Comparison of ENCODE assay signal across 10 cellular contexts in the genomic region with DNA sequence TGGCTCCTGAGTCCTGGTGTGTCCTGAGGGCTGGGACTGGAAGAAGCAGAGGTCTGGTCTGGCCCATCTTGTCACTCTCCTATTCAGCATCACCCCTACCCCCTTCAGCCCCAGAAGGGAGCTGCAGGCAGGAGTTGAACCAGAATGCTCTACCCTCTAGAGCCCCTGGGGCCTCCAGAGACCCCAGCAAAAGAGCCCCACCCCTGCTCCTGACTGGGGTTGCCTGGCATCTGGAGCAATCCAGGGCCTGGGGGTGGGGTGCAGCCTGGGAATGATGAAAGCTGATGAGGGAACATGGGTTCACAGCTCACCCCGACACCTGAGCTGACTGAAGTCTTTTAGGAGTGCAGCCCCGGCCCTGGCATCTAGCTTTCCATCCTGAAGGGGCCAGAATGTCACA. TPM values are rescaled to one million over a fixed set of nuclear protein-coding genes. Genes with fewer than 3 reads are reported as not detected.
DNase-seq lines count a peak whose midpoint lies in the region; ATAC-seq and TF ChIP-seq lines count a peak whose summit lies in the region.
"Had no signal": no experiment of that assay in that cellular context is flagged by ENCODE, and none has a peak within 500 bp of the region (broad histone marks: within the 10 kb centered on the region; RNA-seq: fewer than 3 reads in every experiment).

No MANE protein-coding gene starts in this region.

- H3K4me1 ChIP-seq in prostate gland (replicated peaks) = peaks cover 3% of the 10 kb centered on the region
- peaks cover 32% of the 10 kb centered on the region for H3K4me1 ChIP-seq in effector memory CD4-positive, alpha-beta T cell (ENCODE audit: control insufficient read depth, insufficient read depth, low read length, poor library complexity, severe bottlenecking)

- no peak for TF ChIP-seq CTCF in chondrocyte (IDR thresholded peaks at IDR 0.05)
- TF ChIP-seq CTCF in prostate gland (IDR thresholded peaks at IDR 0.05) = no peak

- H3K9me3 ChIP-seq in KOPT-K1 (ENCODE audit: insufficient read depth, low read length, poor library complexity, severe bottlenecking) (no peaks in the 10 kb centered on the region), prostate gland (no peaks in the 10 kb centered on the region)
- H3K9me3 ChIP-seq in effector memory CD4-positive, alpha-beta T cell (ENCODE audit: control insufficient read depth, low read length) = no peaks in the 10 kb centered on the region

- H3K36me3 Mint-ChIP-seq in chondrocyte (ENCODE audit: low read depth) = no peaks in the 10 kb centered on the region

- DNase-seq in chondrocyte (ENCODE audit: low spot score) = no peak
- no peak for DNase-seq in prostate gland (ENCODE audit: low spot score)
- DNase-seq in NCI-H2196 treated with DMSO at 0.1 percent for 48 hours (lab: John Stamatoyannopoulos, UW; ENCODE audit: unreplicated experiment) = no peak
- no peak for DNase-seq in GM19238 (ENCODE audit: insufficient read length, low spot score)
- no peak for DNase-seq in AG08396 (ENCODE audit: low spot score)
- no peak for DNase-seq in effector memory CD4-positive, alpha-beta T cell

- H3K27ac ChIP-seq in KOPT-K1 (ENCODE audit: low read depth, low read length, poor library complexity, severe bottlenecking) (peak overlapping the region; percentile 62), prostate gland (peak overlapping the region; percentile 42 to 46)
- no peak overlapping the region for H3K27ac ChIP-seq in effector memory CD4-positive, alpha-beta T cell (ENCODE audit: insufficient read depth, low read length, poor library complexity, severe bottlenecking)
- H3K27ac ChIP-seq: cardiac muscle cell had no signal

- WGBS in prostate gland = 28% methylated on average over 2 of the region's 2 CpGs

- H3K27me3 Mint-ChIP-seq in chondrocyte (ENCODE audit: low read depth) = no peaks in the 10 kb centered on the region

- peak overlapping the region; percentile 39 for H3K4me3 Mint-ChIP-seq in chondrocyte (ENCODE audit: unreplicated experiment)

- peak; percentile 6 for ATAC-seq in GM18867 (IDR thresholded peaks at IDR 0.05; ENCODE audit: unreplicated experiment)

- no peaks in the 10 kb centered on the region for H3K9me3 Mint-ChIP-seq in chondrocyte (ENCODE audit: low read depth)

- no peaks in the 10 kb centered on the region for H3K27me3 ChIP-seq in prostate gland (replicated peaks; ENCODE audit: insufficient read depth)
- no peaks in the 10 kb centered on the region for H3K27me3 ChIP-seq in effector memory CD4-positive, alpha-beta T cell (replicated peaks; ENCODE audit: control insufficient read depth, insufficient read depth, low read length, poor library complexity, severe bottlenecking)
- H3K27me3 ChIP-seq: cardiac muscle cell had no signal

- TF ChIP-seq POLR2A in prostate gland (IDR thresholded peaks at IDR 0.05) = no peak

- H3K27ac Mint-ChIP-seq in chondrocyte (ENCODE audit: unreplicated experiment) = no peak overlapping the region

- peaks cover 20% of the 10 kb centered on the region for H3K4me1 Mint-ChIP-seq in chondrocyte (ENCODE audit: low read depth)

- H3K36me3 ChIP-seq in KOPT-K1 (ENCODE audit: insufficient read depth, low read length) = no peaks in the 10 kb centered on the region
- no peaks in the 10 kb centered on the region for H3K36me3 ChIP-seq in prostate gland
- no peaks in the 10 kb centered on the region for H3K36me3 ChIP-seq in effector memory CD4-positive, alpha-beta T cell (ENCODE audit: control insufficient read depth, insufficient read depth, low read length)
- H3K36me3 ChIP-seq: cardiac muscle cell had no signal

- intact Hi-C loops in prostate gland (cut with DNase I) = loop anchor here (2.0 to 10.0 kb wide), 2 partner anchors 33 to 133 kb away; partner anchors contain the start of gene C6orf89

- no peak overlapping the region for H3K4me3 ChIP-seq in prostate gland
- H3K4me3 ChIP-seq in effector memory CD4-positive, alpha-beta T cell (ENCODE audit: insufficient read depth, low read depth, low read length, poor library complexity, severe bottlenecking) = no peak overlapping the region
- H3K4me3 ChIP-seq: cardiac muscle cell had no signal

RNA-seq across cellular contexts. Expression of gene FGD2, which starts 12.2 kb away (rescaled TPM):
- total RNA-seq in chondrocyte = not detected in 3 replicates
- total RNA-seq in prostate gland = 10 to 100 TPM in 1 of 2 donors, 1 to 10 TPM in 1; 3.4 to 17.9 TPM
- total RNA-seq: cardiac muscle cell, myocyte had no signal

RNA-seq across cellular contexts. Expression of gene MTCH1, which starts 31.6 kb away (rescaled TPM):
- total RNA-seq in chondrocyte (188 to 208 TPM (median 190 TPM) in 3 replicates), prostate gland (100 to 1,000 TPM; 269 to 367 TPM)
